ENCODE assay signal across 8 cellular contexts in the genomic region with DNA sequence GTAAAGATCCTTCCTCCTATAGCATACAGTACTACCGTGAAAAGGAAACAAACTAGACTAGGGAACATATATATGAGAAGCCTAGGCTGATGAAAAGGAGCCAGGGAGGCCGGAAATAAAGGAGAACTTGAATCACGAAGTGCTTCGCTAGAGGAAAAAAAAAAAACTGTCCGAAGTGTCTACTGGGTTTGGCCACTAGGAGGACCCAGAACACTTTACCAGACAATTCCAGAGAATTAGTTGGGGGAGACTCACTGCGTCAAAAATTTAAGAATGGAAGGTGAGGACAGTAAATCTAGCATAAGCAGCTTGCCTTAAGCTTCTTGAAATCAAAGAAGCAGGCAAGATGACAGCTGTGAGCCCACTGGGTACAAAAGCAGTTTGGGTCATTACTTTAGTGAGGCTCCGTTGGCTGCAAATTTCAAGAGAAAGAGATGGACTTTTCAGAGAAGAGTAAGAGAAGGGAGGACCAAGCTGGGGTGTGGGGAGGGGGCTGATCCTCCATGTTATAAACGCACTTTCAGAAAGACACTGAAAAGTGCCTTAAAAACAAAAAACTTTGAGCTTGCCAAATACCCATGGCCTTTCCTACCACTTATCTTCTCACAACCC.
A peak's percentile ranks its signal among the peaks of the same experiment; 100 is the strongest.
DNase-seq lines count a peak whose midpoint lies in the region; ATAC-seq and TF ChIP-seq lines count a peak whose summit lies in the region.

No MANE protein-coding gene starts in this region.

- no peaks in the 10 kb centered on the region for H3K27me3 ChIP-seq in iPS DF 6.9 (ENCODE audit: control insufficient read depth, insufficient read depth, low read length)

- peaks cover 3 to 15% of the 10 kb centered on the region in 2 donors for H3K36me3 Mint-ChIP-seq in stimulated activated naive B cell treated with anti-CD40 and anti-IgM and Interleukin-4, amounts not matched to agents 10 μg/mL and 1 μg/mL and 100 μg/mL, for 72 hours

- H3K36me3 ChIP-seq in iPS DF 6.9 (ENCODE audit: control insufficient read depth, insufficient read depth, low read length) = no peaks in the 10 kb centered on the region

- peaks cover 4% of the 10 kb centered on the region; the same call in 1 of the 2 replicates for H3K4me1 ChIP-seq in iPS DF 6.9 (ENCODE audit: control insufficient read depth, insufficient read depth, low read length)

- H3K27me3 Mint-ChIP-seq in stimulated activated naive B cell treated with anti-CD40 and anti-IgM and Interleukin-4, amounts not matched to agents 10 μg/mL and 1 μg/mL and 100 μg/mL, for 72 hours = peaks cover 0 to 5% of the 10 kb centered on the region in 2 donors

- peak overlapping the region; percentile 76 for H3K27ac Mint-ChIP-seq in stimulated activated naive B cell treated with anti-CD40 and anti-IgM and Interleukin-4, amounts not matched to agents 10 μg/mL and 1 μg/mL and 100 μg/mL, for 72 hours

- peak overlapping the region; percentile 7 to 11 for H3K4me3 Mint-ChIP-seq in stimulated activated naive B cell treated with anti-CD40 and anti-IgM and Interleukin-4, amounts not matched to agents 10 μg/mL and 1 μg/mL and 100 μg/mL, for 72 hours

- CTCF ChIA-PET in AG04449 (lab: Yijun Ruan, JAX) = interaction anchor here (0.6 to 7.3 kb wide), 36 partner anchors 7 to 640 kb away, joined by 3 to 92 read pairs (median 4); a partner anchor contains a TSS

- POLR2A ChIA-PET in AG04449 (lab: Yijun Ruan, JAX) = no interaction called here

- H3K4me1 Mint-ChIP-seq in stimulated activated naive B cell treated with anti-CD40 and anti-IgM and Interleukin-4, amounts not matched to agents 10 μg/mL and 1 μg/mL and 100 μg/mL, for 72 hours = peaks cover 30 to 50% of the 10 kb centered on the region in 2 donors

- DNase-seq in AG04449 (ENCODE audit: low read depth, low spot score) = peak; percentile 19
- DNase-seq in GM04503 (ENCODE audit: low read depth) = peak; percentile 24
- peak; percentile 16 for DNase-seq in NCI-H2227 treated with DMSO at 0.1 percent for 48 hours (lab: John Stamatoyannopoulos, UW)
- DNase-seq in amniotic stem cell (lab: John Stamatoyannopoulos, UW) = peak; percentile 57
- peak; percentile 25 for DNase-seq in iPS DF 6.9 (ENCODE audit: low read depth, low spot score)
- peak; percentile 37 for DNase-seq in stimulated activated naive B cell treated with anti-CD40 and anti-IgM and Interleukin-4, amounts not matched to agents 10 μg/mL and 1 μg/mL and 100 μg/mL, for 72 hours
- DNase-seq in cortex of kidney (lab: John Stamatoyannopoulos, UW) = no peak
- no peak for DNase-seq in ecto neural progenitor cell (ENCODE audit: low spot score)

- TF ChIP-seq CTCF in AG04449 (IDR thresholded peaks at IDR 0.05; ENCODE audit: insufficient read depth, low read length, missing control alignments) = peak; percentile 61

- no peak overlapping the region for H3K4me3 ChIP-seq in AG04449 (ENCODE audit: low read depth, low read length)
- no peak overlapping the region for H3K4me3 ChIP-seq in iPS DF 6.9 (ENCODE audit: low read length)

- no peaks in the 10 kb centered on the region for H3K9me3 ChIP-seq in iPS DF 6.9 (ENCODE audit: control insufficient read depth, insufficient read depth, low read length)

- H3K9me3 Mint-ChIP-seq in stimulated activated naive B cell treated with anti-CD40 and anti-IgM and Interleukin-4, amounts not matched to agents 10 μg/mL and 1 μg/mL and 100 μg/mL, for 72 hours = peaks cover 6 to 7% of the 10 kb centered on the region in 2 donors

- no CpG with 5 or more reads among the region's 8 CpGs for WGBS in iPS DF 6.9 (ENCODE audit: insufficient coverage, insufficient read length)

- peak; percentile 16 to 23 for ATAC-seq in stimulated activated naive B cell treated with anti-CD40 and anti-IgM and Interleukin-4, amounts not matched to agents 10 μg/mL and 1 μg/mL and 100 μg/mL, for 72 hours (replicated peaks)

- H3K27ac ChIP-seq in iPS DF 6.9 (ENCODE audit: low read length) = no peak overlapping the region

Comparison
In these comparisons a context has a peak if more than half of its experiments do, and no peak if none do; other contexts are left out.
1. DNase-seq: peak in AG04449 (single experiment), GM04503 (single experiment), NCI-H2227 treated with DMSO at 0.1 percent for 48 hours (single experiment), amniotic stem cell (single experiment), iPS DF 6.9 (single experiment) and stimulated activated naive B cell treated with anti-CD40 and anti-IgM and Interleukin-4, amounts not matched to agents 10 μg/mL and 1 μg/mL and 100 μg/mL, for 72 hours (single experiment); none in cortex of kidney (single experiment) and ecto neural progenitor cell (single experiment).